In genomic region chr3:8887435-8888295, GRCh38 we compare ENCODE assay signal across 1 cellular context.
TF ChIP-seq lines count a peak whose summit lies in the region.

No MANE protein-coding gene starts in this region.

TF ChIP-seq in WTC11, 78 proteins besides CTCF, POLR2A, EP300 and RAD21 (continued from another document):
- TF ChIP-seq ATF2 (CRISPR knock-in tag; IDR thresholded peaks at IDR 0.05; ENCODE audit: borderline replicate concordance, low read depth) (no peak), CREM (CRISPR knock-in tag; IDR thresholded peaks at IDR 0.05) (no peak), NR1H2 (CRISPR knock-in tag; IDR thresholded peaks at IDR 0.05) (no peak), USF2 (CRISPR knock-in tag; IDR thresholded peaks at IDR 0.05) (no peak), MXD4 (CRISPR knock-in tag; IDR thresholded peaks at IDR 0.05; ENCODE audit: borderline replicate concordance) (no peak), ZBTB21 (CRISPR knock-in tag; IDR thresholded peaks at IDR 0.05; ENCODE audit: borderline replicate concordance) (no peak), ZNF281 (CRISPR knock-in tag; IDR thresholded peaks at IDR 0.05) (no peak), ZNF232 (CRISPR knock-in tag; IDR thresholded peaks at IDR 0.05) (no peak)
